Comparison of ENCODE assay signal across 8 cellular contexts in the genomic region with DNA sequence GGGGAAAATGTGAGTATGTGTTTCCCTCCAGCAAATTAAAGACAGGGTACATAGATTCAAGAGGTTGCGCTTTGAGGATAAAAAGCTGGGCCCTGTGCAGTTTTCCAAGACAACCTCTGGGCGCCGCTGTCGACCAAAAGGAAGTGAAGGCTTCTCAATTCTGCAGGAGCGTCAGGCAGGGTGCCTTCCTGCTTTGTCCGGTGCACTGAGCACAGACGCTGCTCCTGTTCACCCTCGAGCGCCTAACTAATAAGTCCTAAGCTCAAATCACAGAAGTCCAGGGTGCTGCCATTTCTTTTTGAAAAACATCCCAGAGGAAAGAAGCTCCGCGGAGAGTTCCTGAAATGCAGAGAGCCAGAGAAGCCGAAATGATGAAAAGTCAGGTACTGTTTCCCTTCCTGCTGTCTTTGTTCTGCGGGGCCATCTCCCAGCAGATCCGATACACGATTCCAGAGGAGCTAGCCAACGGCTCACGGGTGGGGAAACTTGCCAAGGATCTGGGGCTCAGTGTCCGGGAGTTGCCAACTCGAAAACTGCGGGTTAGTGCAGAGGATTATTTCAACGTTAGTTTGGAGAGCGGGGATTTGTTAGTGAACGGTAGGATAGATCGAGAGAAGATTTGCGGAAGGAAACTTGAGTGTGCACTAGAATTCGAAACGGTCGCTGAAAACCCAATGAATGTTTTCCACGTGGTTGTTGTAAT. TPM values are rescaled to one million over a fixed set of nuclear protein-coding genes. Genes with fewer than 3 reads are reported as not detected.
DNase-seq lines count a peak whose midpoint lies in the region; ATAC-seq, FAIRE-seq and TF ChIP-seq lines count a peak whose summit lies in the region.

A gene (plus strand): TSS at position 183 of the 703 bp plus-strand sequence. CDS start 162 bp downstream, at position 345.

- ATAC-seq in CD8-positive, alpha-beta T cell: peak; percentile 48
- ATAC-seq in GM19438 (IDR thresholded peaks at IDR 0.05; ENCODE audit: low read depth, unreplicated experiment): peak; percentile 95
- peak; percentile 57 to 66 for ATAC-seq in left cardiac atrium

- CTCF ChIA-PET in CD8-positive, alpha-beta T cell (lab: Charles Lee): interaction anchor here (0.9 to 1.2 kb wide), 3 partner anchors 30 to 214 kb away, joined by 3 to 5 read pairs (median 3); a partner anchor contains a TSS

- intact Hi-C loops in CD8-positive, alpha-beta T cell (cut with DNase I, micrococcal nuclease): no loop called here
- intact Hi-C loops in activated T-helper 2 cell treated with anti-CD3 and anti-CD28 coated beads, Interferon-gamma antibody, Interleukin-2, Interleukin-4, amounts not matched to agents 10 μg/mL and 5 μg/mL and 100 μg/mL, durations not matched to agents 14 hours and 24 hours and 36 hours (cut with micrococcal nuclease): loop anchor here (10.0 kb wide), 1 partner anchor 115 kb away; no protein-coding TSS in a partner anchor
- intact Hi-C loops in left cardiac atrium (cut with DNase I): loop anchor here in 1 of 2 donors (10.0 kb wide), 2 partner anchors 55 to 145 kb away; a partner anchor contains a TSS

- DNase-seq in CD8-positive, alpha-beta T cell: no peak
- DNase-seq in NCI-H2029 (lab: John Stamatoyannopoulos, UW) (peak; percentile 48), left cardiac atrium (peak; percentile 38), small intestine (peak; percentile 15), retina (no peak), NCI-H2196 treated with DMSO at 0.1 percent for 48 hours (lab: John Stamatoyannopoulos, UW; ENCODE audit: unreplicated experiment) (no peak)
- DNase-seq in activated T-helper 2 cell treated with anti-CD3 and anti-CD28 coated beads, Interferon-gamma antibody, Interleukin-2, Interleukin-4, amounts not matched to agents 10 μg/mL and 5 μg/mL and 100 μg/mL, durations not matched to agents 14 hours and 24 hours and 36 hours (ENCODE audit: low spot score): no peak

- H3K4me3 Mint-ChIP-seq in CD8-positive, alpha-beta T cell: no peak within 1 kb of the TSS
- peak within 1 kb of the TSS; percentile 75 for H3K4me3 Mint-ChIP-seq in activated T-helper 2 cell treated with anti-CD3 and anti-CD28 coated beads, Interferon-gamma antibody, Interleukin-2, Interleukin-4, amounts not matched to agents 10 μg/mL and 5 μg/mL and 100 μg/mL, durations not matched to agents 14 hours and 24 hours and 36 hours (ENCODE audit: low read depth)

- POLR2A ChIA-PET in CD8-positive, alpha-beta T cell (lab: Charles Lee): no interaction called here

- peaks cover 7% of the 10 kb centered on the region for H3K9me3 ChIP-seq in CD8-positive, alpha-beta T cell (ENCODE audit: low read length)
- peaks cover 2% of the 10 kb centered on the region for H3K9me3 ChIP-seq in small intestine (ENCODE audit: control insufficient read depth, low read depth)

- H3K27ac Mint-ChIP-seq in CD8-positive, alpha-beta T cell: no peak within 1 kb of the TSS
- no peak within 1 kb of the TSS for H3K27ac Mint-ChIP-seq in activated T-helper 2 cell treated with anti-CD3 and anti-CD28 coated beads, Interferon-gamma antibody, Interleukin-2, Interleukin-4, amounts not matched to agents 10 μg/mL and 5 μg/mL and 100 μg/mL, durations not matched to agents 14 hours and 24 hours and 36 hours

- TF ChIP-seq CTCF in CD8-positive, alpha-beta T cell (IDR thresholded peaks at IDR 0.05): no peak

- H3K4me1 Mint-ChIP-seq in CD8-positive, alpha-beta T cell (ENCODE audit: low read depth): no peaks in the 10 kb centered on the region
- peaks cover 7% of the 10 kb centered on the region for H3K4me1 Mint-ChIP-seq in activated T-helper 2 cell treated with anti-CD3 and anti-CD28 coated beads, Interferon-gamma antibody, Interleukin-2, Interleukin-4, amounts not matched to agents 10 μg/mL and 5 μg/mL and 100 μg/mL, durations not matched to agents 14 hours and 24 hours and 36 hours (ENCODE audit: low read depth)

- no peak within 1 kb of the TSS for H3K27ac ChIP-seq in CD8-positive, alpha-beta T cell (ENCODE audit: low read depth, low read length)
- no peak within 1 kb of the TSS for H3K27ac ChIP-seq in small intestine (ENCODE audit: low read depth in 1 of 2, low read length in 1 of 2)

- H3K27me3 Mint-ChIP-seq in CD8-positive, alpha-beta T cell (ENCODE audit: low read depth): peaks cover 65% of the 10 kb centered on the region
- H3K27me3 Mint-ChIP-seq in activated T-helper 2 cell treated with anti-CD3 and anti-CD28 coated beads, Interferon-gamma antibody, Interleukin-2, Interleukin-4, amounts not matched to agents 10 μg/mL and 5 μg/mL and 100 μg/mL, durations not matched to agents 14 hours and 24 hours and 36 hours (ENCODE audit: low read depth): peaks cover 14% of the 10 kb centered on the region

- H3K36me3 Mint-ChIP-seq in CD8-positive, alpha-beta T cell: peaks cover 4% of the 10 kb centered on the region
- no peaks in the 10 kb centered on the region for H3K36me3 Mint-ChIP-seq in activated T-helper 2 cell treated with anti-CD3 and anti-CD28 coated beads, Interferon-gamma antibody, Interleukin-2, Interleukin-4, amounts not matched to agents 10 μg/mL and 5 μg/mL and 100 μg/mL, durations not matched to agents 14 hours and 24 hours and 36 hours (ENCODE audit: low read depth)

- no peaks in the 10 kb centered on the region for H3K27me3 ChIP-seq in CD8-positive, alpha-beta T cell (ENCODE audit: insufficient read depth, low read length)
- H3K27me3 ChIP-seq in small intestine (ENCODE audit: control insufficient read depth in 2 of 2, insufficient read depth in 2 of 2, low read length in 2 of 2): peaks cover 2 to 20% of the 10 kb centered on the region in 2 donors

- H3K4me1 ChIP-seq in CD8-positive, alpha-beta T cell (ENCODE audit: insufficient read depth, low read length): no peaks in the 10 kb centered on the region
- no peaks in the 10 kb centered on the region for H3K4me1 ChIP-seq in small intestine (ENCODE audit: control insufficient read depth in 2 of 2, insufficient read depth in 1 of 2, low read depth in 1 of 2, low read length in 1 of 2)

- no peak within 1 kb of the TSS for H3K4me3 ChIP-seq in CD8-positive, alpha-beta T cell (ENCODE audit: low read depth, low read length)
- no peak within 1 kb of the TSS for H3K4me3 ChIP-seq in small intestine (ENCODE audit: low read depth in 1 of 2, low read length in 2 of 2)

- 28 to 37% (median 37%) methylated on average over 29 of the region's 29 CpGs for WGBS in small intestine, 3 donors

- H3K9me3 Mint-ChIP-seq in CD8-positive, alpha-beta T cell: peaks cover 20% of the 10 kb centered on the region
- H3K9me3 Mint-ChIP-seq in activated T-helper 2 cell treated with anti-CD3 and anti-CD28 coated beads, Interferon-gamma antibody, Interleukin-2, Interleukin-4, amounts not matched to agents 10 μg/mL and 5 μg/mL and 100 μg/mL, durations not matched to agents 14 hours and 24 hours and 36 hours: peaks cover 21% of the 10 kb centered on the region

- FAIRE-seq in small intestine (lab: Jason Lieb, UNC): no peak

- no peaks in the 10 kb centered on the region for H3K36me3 ChIP-seq in CD8-positive, alpha-beta T cell (ENCODE audit: insufficient read depth, low read length)
- H3K36me3 ChIP-seq in small intestine (ENCODE audit: control insufficient read depth in 2 of 2, insufficient read depth in 2 of 2, low read length in 2 of 2): no peaks in the 10 kb centered on the region

RNA-seq across cellular contexts. Expression of the gene that starts here (rescaled TPM):
- not detected for total RNA-seq in CD8-positive, alpha-beta T cell
- total RNA-seq in activated T-helper 2 cell treated with anti-CD3 and anti-CD28 coated beads, Interferon-gamma antibody, Interleukin-2, Interleukin-4, amounts not matched to agents 10 μg/mL and 5 μg/mL and 100 μg/mL, durations not matched to agents 14 hours and 24 hours and 36 hours: 0.16 and 0.48 TPM in 2 replicates
- 1 to 10 TPM; 3.0 to 3.2 TPM for total RNA-seq in left cardiac atrium
- polyA plus RNA-seq in small intestine: under 1 TPM in 1 of 3 donors, not detected in 2; 0.19 TPM

Comparison
In these comparisons a context has a peak if more than half of its experiments do, and no peak if none do; other contexts are left out.
1. Peak in ATAC-seq in CD8-positive, alpha-beta T cell; RNA of the gene not detected or under 1 TPM.
2. Peak in DNase-seq in small intestine; RNA of the gene not detected or under 1 TPM.
3. DNase-seq: peak in NCI-H2029 (single experiment) and left cardiac atrium (single experiment); none in CD8-positive, alpha-beta T cell (0 of 7), activated T-helper 2 cell treated with anti-CD3 and anti-CD28 coated beads, Interferon-gamma antibody, Interleukin-2, Interleukin-4, amounts not matched to agents 10 μg/mL and 5 μg/mL and 100 μg/mL, durations not matched to agents 14 hours and 24 hours and 36 hours (single experiment), retina (single experiment) and NCI-H2196 treated with DMSO at 0.1 percent for 48 hours (single experiment).
4. Peak in every context shown above with its lines, with median percentiles within 50 percentile points of each other: ATAC-seq.